Comparison of ENCODE assay signal across 1 cellular context in genomic region chr9:81411961-81412360, GRCh38.
TF ChIP-seq lines count a peak whose summit lies in the region.

No MANE protein-coding gene starts in this region.

TF ChIP-seq in IMR-90, 13 proteins besides CTCF, POLR2A, EP300 and RAD21:
- TF ChIP-seq RCOR1 (IDR thresholded peaks at IDR 0.05; ENCODE audit: insufficient replicate concordance, low read length) (no peak), RFX5 (IDR thresholded peaks at IDR 0.05; ENCODE audit: low read depth, low read length) (no peak), MAFK (IDR thresholded peaks at IDR 0.05; ENCODE audit: low read depth, low read length) (no peak), ELK1 (IDR thresholded peaks at IDR 0.05; ENCODE audit: borderline replicate concordance, low read depth, low read length) (no peak)
